In the genomic region with DNA sequence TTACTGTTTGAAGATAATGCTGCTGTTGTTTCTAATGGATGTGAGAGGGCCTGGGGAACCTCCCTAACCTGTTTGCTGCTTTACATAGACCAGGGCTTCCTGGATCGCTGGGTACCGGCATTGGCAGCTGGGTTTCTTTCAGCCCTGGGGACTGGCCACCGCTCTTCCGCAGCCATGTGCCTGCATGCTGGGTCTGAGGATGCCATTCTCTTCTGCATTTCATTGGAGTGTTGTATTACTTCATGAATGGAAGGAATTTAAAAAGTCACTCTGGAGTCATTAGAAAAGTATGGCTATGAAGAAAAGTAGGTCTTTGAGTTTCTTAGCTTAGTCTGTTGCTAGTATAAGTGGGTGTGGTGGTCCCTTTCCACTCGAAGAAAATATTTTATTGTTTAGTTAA, we compare ENCODE assay signal across 13 cellular contexts.
DNase-seq lines count a peak whose midpoint lies in the region; ATAC-seq, FAIRE-seq and TF ChIP-seq lines count a peak whose summit lies in the region.
"Had no signal": no experiment of that assay in that cellular context is flagged by ENCODE, and none has a peak within 500 bp of the region (broad histone marks: within the 10 kb centered on the region; RNA-seq: fewer than 3 reads in every experiment).

No MANE protein-coding gene starts in this region.

- POLR2A ChIA-PET in H1 (lab: Charles Lee; ENCODE audit: partially characterized antibody): no interaction called here

- no peak overlapping the region for H3K23ac ChIP-seq in H1 (ENCODE audit: insufficient read length)

- TF ChIP-seq RAD21 in H1 (IDR thresholded peaks at IDR 0.05 in 1 of 2, conservative IDR thresholded peaks at IDR 0.05 in 1 of 2; ENCODE audit: low read depth in 2 of 2, low read length in 2 of 2): no peak

- H2AFZ ChIP-seq in H1 (ENCODE audit: low read length) (no peak overlapping the region), neural progenitor cell (replicated peaks) (no peak overlapping the region)

- peaks cover 15% of the 10 kb centered on the region; the same call in 1 of the 2 replicates for H3K79me1 ChIP-seq in H1 (ENCODE audit: low read depth, low read length)

- H3F3A ChIP-seq in neural progenitor cell (ENCODE audit: low read depth): peaks cover 2% of the 10 kb centered on the region

- H3K9ac ChIP-seq in H1 (replicated peaks in 1 of 4; ENCODE audit: extremely low read depth in 1 of 4, low read depth in 3 of 4, low read length in 3 of 4) (no peak overlapping the region), neural progenitor cell (no peak overlapping the region), kidney (ENCODE audit: low read length in 2 of 2) (no peak overlapping the region)

- peak overlapping the region; percentile 31 for H3K27ac Mint-ChIP-seq in neural progenitor cell
- H3K27ac Mint-ChIP-seq: activated T-helper 1 cell treated with anti-CD3 and anti-CD28 coated beads, Interleukin-12 subunit alpha, Interleukin-12 subunit beta, Interleukin-2, Interleukin-4 antibody, amounts not matched to agents 30 ng/mL and 10 ng/mL and 1 ng/mL, durations not matched to agents 14 hours and 24 hours and 36 hours had no signal

- H2BK20ac ChIP-seq in H1 (ENCODE audit: low read length): no peak overlapping the region

- no peak for TF ChIP-seq POLR2A in H1 (IDR thresholded peaks at IDR 0.05; ENCODE audit: control extremely low read depth in 1 of 2, low read depth in 2 of 2, low read length in 2 of 2)
- no peak for TF ChIP-seq POLR2A in gastroesophageal sphincter (IDR thresholded peaks at IDR 0.05)

- intact Hi-C loops in kidney (cut with DNase I): no loop called here

- H3K4me1 ChIP-seq in H1 (replicated peaks in 1 of 4; ENCODE audit: control insufficient read depth in 3 of 4, insufficient read depth in 4 of 4, low read length in 3 of 4): peaks cover 4 to 17% (median 15%) of the 10 kb centered on the region in 4 experiments
- H3K4me1 ChIP-seq in neural progenitor cell: peaks cover 24% of the 10 kb centered on the region
- peaks cover 0 to 2% of the 10 kb centered on the region in 2 donors for H3K4me1 ChIP-seq in kidney (ENCODE audit: control insufficient read depth in 1 of 2, insufficient read depth in 1 of 2, low read depth in 1 of 2, low read length in 2 of 2)
- H3K4me1 ChIP-seq in gastroesophageal sphincter: peaks cover 0 to 13% (median 4%) of the 10 kb centered on the region in 3 donors

- H3K36me3 Mint-ChIP-seq in neural progenitor cell: peaks cover 5% of the 10 kb centered on the region

- ATAC-seq in gastroesophageal sphincter (no peak), HG02852 (IDR thresholded peaks at IDR 0.05; ENCODE audit: unreplicated experiment) (no peak)

- H2BK12ac ChIP-seq in H1 (ENCODE audit: low read depth, low read length): no peak overlapping the region

- H3K9me3 Mint-ChIP-seq in neural progenitor cell: peaks cover 2% of the 10 kb centered on the region
- H3K9me3 Mint-ChIP-seq: activated T-helper 1 cell treated with anti-CD3 and anti-CD28 coated beads, Interleukin-12 subunit alpha, Interleukin-12 subunit beta, Interleukin-2, Interleukin-4 antibody, amounts not matched to agents 30 ng/mL and 10 ng/mL and 1 ng/mL, durations not matched to agents 14 hours and 24 hours and 36 hours had no signal

- H3K27ac ChIP-seq in H1 (ENCODE audit: low read depth, low read length): no peak overlapping the region
- no peak overlapping the region for H3K27ac ChIP-seq in neural progenitor cell
- no peak overlapping the region for H3K27ac ChIP-seq in kidney (ENCODE audit: low read depth in 2 of 2, low read length in 2 of 2)
- no peak overlapping the region for H3K27ac ChIP-seq in gastroesophageal sphincter
- H3K27ac ChIP-seq: cardiac muscle cell, thoracic aorta had no signal

- no peak overlapping the region for H4K8ac ChIP-seq in H1 (ENCODE audit: extremely low read depth, insufficient read depth, low read length)

- H3K4me3 Mint-ChIP-seq in neural progenitor cell: no peak overlapping the region
- H3K4me3 Mint-ChIP-seq: activated T-helper 1 cell treated with anti-CD3 and anti-CD28 coated beads, Interleukin-12 subunit alpha, Interleukin-12 subunit beta, Interleukin-2, Interleukin-4 antibody, amounts not matched to agents 30 ng/mL and 10 ng/mL and 1 ng/mL, durations not matched to agents 14 hours and 24 hours and 36 hours had no signal

- H3K14ac ChIP-seq in H1 (ENCODE audit: insufficient read length): no peak overlapping the region

- no peak overlapping the region for H3K18ac ChIP-seq in H1 (ENCODE audit: extremely low read depth, low read length)

- H3K4ac ChIP-seq in H1 (replicated peaks; ENCODE audit: insufficient read length, low read depth, low read length): no peak overlapping the region

- H3K36me3 ChIP-seq in H1 (ENCODE audit: control insufficient read depth in 2 of 4, insufficient read depth in 4 of 4, low read length in 3 of 4) (no peaks in the 10 kb centered on the region), neural progenitor cell (no peaks in the 10 kb centered on the region), kidney (ENCODE audit: control insufficient read depth in 1 of 2, insufficient read depth in 2 of 2, low read length in 2 of 2) (no peaks in the 10 kb centered on the region), gastroesophageal sphincter (no peaks in the 10 kb centered on the region)
- H3K36me3 ChIP-seq: cardiac muscle cell, thoracic aorta had no signal

- CTCF ChIA-PET in H1 (lab: Charles Lee; ENCODE audit: partially characterized antibody): interaction anchor here (0.6 to 1.0 kb wide), 6 partner anchors 16 to 51 kb away, joined by 3 read pairs; no protein-coding TSS in a partner anchor

- no peak overlapping the region for H4K5ac ChIP-seq in H1 (ENCODE audit: insufficient read length, low read depth, low read length)

- H3K79me2 ChIP-seq in H1 (ENCODE audit: control insufficient read depth in 1 of 2, insufficient read depth in 2 of 2, low read length in 2 of 2): peaks cover 0 to 72% of the 10 kb centered on the region in 2 experiments; a peak in 2 of 4 replicates
- peaks cover 17% of the 10 kb centered on the region for H3K79me2 ChIP-seq in neural progenitor cell (ENCODE audit: low read depth)

- FAIRE-seq in H1 (lab: Jason Lieb, UNC): no peak
- no peak for FAIRE-seq in kidney (lab: Jason Lieb, UNC)

- WGBS in H1 (ENCODE audit: extremely low coverage in 1 of 2, insufficient coverage in 1 of 2, insufficient read length in 1 of 2, insufficient replicate concordance in 2 of 2, low coverage in 1 of 2, low lambda C conversion rate in 2 of 2, missing lambda C conversion rate in 1 of 2), 2 experiments: 44% methylated on average over 5 of the region's 5 CpGs; no CpG with 5 or more reads in 1 of the 2 experiments
- 61 to 66% methylated on average over 3 to 5 of the region's 5 CpGs for WGBS in gastroesophageal sphincter (ENCODE audit: low coverage in 1 of 2), 2 donors

- TF ChIP-seq EP300 in H1 (IDR thresholded peaks at IDR 0.05; ENCODE audit: borderline replicate concordance in 1 of 2, low read depth in 2 of 2, low read length in 2 of 2) (no peak), gastroesophageal sphincter (IDR thresholded peaks at IDR 0.05) (no peak)

- H2BK5ac ChIP-seq in H1 (ENCODE audit: low read depth, low read length): no peak overlapping the region

- no peak overlapping the region for H3K4me2 ChIP-seq in H1 (ENCODE audit: insufficient read depth in 1 of 2, low read depth in 2 of 2, low read length in 2 of 2)
- no peak overlapping the region for H3K4me2 ChIP-seq in neural progenitor cell

- peaks cover 2 to 8% of the 10 kb centered on the region in 2 experiments for H4K20me1 ChIP-seq in H1 (replicated peaks in 1 of 2; ENCODE audit: control insufficient read depth in 1 of 2, insufficient read depth in 2 of 2, low read length in 2 of 2)
- peaks cover 68% of the 10 kb centered on the region for H4K20me1 ChIP-seq in neural progenitor cell (ENCODE audit: low read depth)

- H2BK120ac ChIP-seq in H1 (replicated peaks; ENCODE audit: low read depth, low read length): no peak overlapping the region

- H3K23me2 ChIP-seq in H1 (ENCODE audit: low read depth, low read length): no peaks in the 10 kb centered on the region; the same call in 1 of the 2 replicates

- no peak overlapping the region for H2AK5ac ChIP-seq in H1 (ENCODE audit: low read depth, low read length)

- H3K56ac ChIP-seq in H1 (replicated peaks; ENCODE audit: insufficient read length, low read depth, low read length): no peak overlapping the region

- H3K27me3 ChIP-seq in H1 (replicated peaks in 1 of 4; ENCODE audit: control insufficient read depth in 3 of 4, extremely low read depth in 1 of 4, insufficient read depth in 3 of 4, low read length in 3 of 4) (no peaks in the 10 kb centered on the region), neural progenitor cell (no peaks in the 10 kb centered on the region), gastroesophageal sphincter (no peaks in the 10 kb centered on the region)
- H3K27me3 ChIP-seq: cardiac muscle cell had no signal

- no peaks in the 10 kb centered on the region for H3K9me3 ChIP-seq in H1 (ENCODE audit: insufficient read depth in 2 of 2, low read depth in 1 of 2, low read length in 1 of 2)
- no peaks in the 10 kb centered on the region for H3K9me3 ChIP-seq in neural progenitor cell (ENCODE audit: low read depth)
- H3K9me3 ChIP-seq in kidney (ENCODE audit: control insufficient read depth in 1 of 2, low read length in 2 of 2): no peaks in the 10 kb centered on the region
- no peaks in the 10 kb centered on the region for H3K9me3 ChIP-seq in gastroesophageal sphincter
- H3K9me3 ChIP-seq: thoracic aorta had no signal

- H2BK15ac ChIP-seq in H1 (ENCODE audit: low read length): no peak overlapping the region

- peaks cover 48% of the 10 kb centered on the region for H3K4me1 Mint-ChIP-seq in neural progenitor cell

- peaks cover 6% of the 10 kb centered on the region for H3K27me3 Mint-ChIP-seq in neural progenitor cell (ENCODE audit: insufficient read depth, low read depth)

- H4K91ac ChIP-seq in H1 (replicated peaks; ENCODE audit: insufficient read length, low read length): no peak overlapping the region

- TF ChIP-seq CTCF in H1 (IDR thresholded peaks at IDR 0.05; ENCODE audit: control extremely low read depth in 1 of 3, insufficient read depth in 1 of 3, low read depth in 1 of 3, low read length in 3 of 3) (no peak), neural progenitor cell (IDR thresholded peaks at IDR 0.05) (no peak), kidney (IDR thresholded peaks at IDR 0.05; ENCODE audit: borderline replicate concordance, extremely low read depth, insufficient read depth) (no peak), gastroesophageal sphincter (IDR thresholded peaks at IDR 0.05) (no peak)

- H3K4me3 ChIP-seq in H1 (ENCODE audit: extremely low read depth in 1 of 4, insufficient read depth in 2 of 4, low read depth in 3 of 4, low read length in 4 of 4) (no peak overlapping the region), neural progenitor cell (no peak overlapping the region), kidney (ENCODE audit: low read length in 2 of 2) (no peak overlapping the region), gastroesophageal sphincter (no peak overlapping the region)
- H3K4me3 ChIP-seq: cardiac muscle cell, thoracic aorta had no signal

- peak; percentile 31 for DNase-seq in ELR (ENCODE audit: low read depth)
- DNase-seq in NCI-H1048 (lab: John Stamatoyannopoulos, UW): peak; percentile 50
- no peak for DNase-seq in H1 (ENCODE audit: low read depth in 1 of 2, low spot score in 2 of 2)
- DNase-seq in neural progenitor cell (ENCODE audit: low spot score): no peak
- no peak for DNase-seq in kidney
- no peak for DNase-seq in NCI-H1436 treated with DMSO at 0.1 percent for 48 hours (lab: John Stamatoyannopoulos, UW)
- DNase-seq: activated CD4-positive, alpha-beta T cell treated with anti-CD3 and anti-CD28 coated beads for 4 hours; NCI-H1694 treated with DMSO at 0.1 percent for 48 hours had no signal

Comparison
In these comparisons a context has a peak if more than half of its experiments do, and no peak if none do; other contexts are left out.
1. DNase-seq: peak in ELR (single experiment) and NCI-H1048 (single experiment); none in H1 (0 of 2), neural progenitor cell (single experiment), kidney (single experiment) and NCI-H1436 treated with DMSO at 0.1 percent for 48 hours (single experiment).